22 cellular contexts compared by ENCODE assay signal in the genomic region with DNA sequence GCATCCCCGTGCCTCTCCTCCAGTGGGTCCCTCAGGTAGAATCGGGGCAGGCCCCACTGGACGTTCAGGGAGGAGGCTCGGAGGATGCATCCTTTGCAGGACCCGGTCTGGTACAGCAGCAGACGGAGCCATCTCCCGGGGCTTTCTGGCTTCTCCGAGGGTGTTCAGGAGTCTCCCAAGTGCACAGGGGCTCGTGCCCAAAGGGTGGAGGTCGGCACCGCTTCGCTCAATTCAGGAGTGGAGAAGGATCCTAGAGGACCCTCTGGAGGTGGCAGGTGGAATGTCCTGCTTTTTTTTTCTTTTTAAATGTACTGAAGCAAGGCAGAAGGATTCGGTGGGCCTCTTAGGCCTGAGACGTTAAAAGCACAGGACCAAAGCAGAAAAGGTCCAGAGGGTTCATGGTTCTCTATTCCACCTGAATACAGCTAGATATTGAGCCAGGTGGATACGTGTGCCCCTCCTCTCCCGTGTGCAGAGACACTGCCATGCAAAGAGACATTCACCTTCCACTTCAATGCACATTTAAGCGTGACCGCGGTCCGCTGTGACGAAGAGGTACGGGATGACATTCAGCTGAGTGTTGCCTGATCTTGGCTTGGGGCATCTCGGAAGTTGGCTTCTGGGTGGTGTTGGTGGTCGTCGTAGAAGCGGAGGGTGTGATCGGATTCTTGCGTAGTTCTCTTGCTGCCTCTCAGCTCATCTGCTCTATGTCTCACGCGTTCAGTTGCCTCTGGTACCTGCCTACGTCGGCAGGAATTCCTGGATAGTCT.
DNase-seq lines count a peak whose midpoint lies in the region; ATAC-seq and TF ChIP-seq lines count a peak whose summit lies in the region.
"Had no signal": no experiment of that assay in that cellular context is flagged by ENCODE, and none has a peak within 500 bp of the region (broad histone marks: within the 10 kb centered on the region; RNA-seq: fewer than 3 reads in every experiment).

No MANE protein-coding gene starts in this region.

- H3K27me3 ChIP-seq in sigmoid colon, result no peaks in the 10 kb centered on the region

- no peaks in the 10 kb centered on the region for H3K4me1 Mint-ChIP-seq in activated T-cell treated with anti-CD3 and anti-CD28 coated beads, Interleukin-2, amount 50 U/mL, for 4 hours (ENCODE audit: low read depth)
- H3K4me1 Mint-ChIP-seq in IgD-negative memory B cell, result peaks cover 5 to 16% (median 12%) of the 10 kb centered on the region in 3 donors

- no peak for TF ChIP-seq POLR2A in sigmoid colon (IDR thresholded peaks at IDR 0.05)

- H3K9me3 ChIP-seq in sigmoid colon, result no peaks in the 10 kb centered on the region

- H3K27ac Mint-ChIP-seq in IgD-negative memory B cell, result peak overlapping the region in 2 of 3 donors; percentile 47 to 50
- H3K27ac Mint-ChIP-seq: GM23338 had no signal

- DNase-seq in activated T-cell treated with anti-CD3 and anti-CD28 coated beads, Interleukin-2, amount 50 U/mL, for 4 hours, result peak; percentile 24
- DNase-seq in activated T-cell treated with anti-CD3 and anti-CD28 coated beads for 4 hours, result no peak
- peak; percentile 50 for DNase-seq in omental fat pad (ENCODE audit: low spot score)
- peak; percentile 56 for DNase-seq in sigmoid colon
- DNase-seq in SW480 (ENCODE audit: low spot score), result no peak
- no peak for DNase-seq in NCI-H2227 (lab: John Stamatoyannopoulos, UW; ENCODE audit: unreplicated experiment)
- DNase-seq: Calu3, DMS153, HCEC 1CT, KG1, NCI-H1092, NCI-H146, NCI-H2029, NCI-H345, NCI-H524 treated with DMSO at 0.1 percent for 48 hours, NCI-H82, Right ventricle myocardium superior had no signal

- no peak for TF ChIP-seq EP300 in sigmoid colon (IDR thresholded peaks at IDR 0.05)

- TF ChIP-seq CTCF in omental fat pad (IDR thresholded peaks at IDR 0.05) (no peak), sigmoid colon (IDR thresholded peaks at IDR 0.05) (no peak)

- peaks cover 0 to 13% (median 0%) of the 10 kb centered on the region in 4 donors for H3K4me1 ChIP-seq in sigmoid colon

- H3K36me3 ChIP-seq in sigmoid colon, result peaks cover 0 to 6% (median 0%) of the 10 kb centered on the region in 4 donors

- intact Hi-C loops in sigmoid colon (cut with DNase I), result no loop called here

- no peak overlapping the region for H3K4me3 ChIP-seq in sigmoid colon
- H3K4me3 ChIP-seq: GM23338 had no signal

- no peak overlapping the region for H3K4me3 Mint-ChIP-seq in activated T-cell treated with anti-CD3 and anti-CD28 coated beads, Interleukin-2, amount 50 U/mL, for 4 hours
- peak overlapping the region in 3 of 4 donors; percentile 10 to 77 (median 61) for H3K4me3 Mint-ChIP-seq in IgD-negative memory B cell
- H3K4me3 Mint-ChIP-seq: GM23338 had no signal

- H3K36me3 Mint-ChIP-seq in activated T-cell treated with anti-CD3 and anti-CD28 coated beads, Interleukin-2, amount 50 U/mL, for 4 hours (ENCODE audit: insufficient read depth), result no peaks in the 10 kb centered on the region
- no peaks in the 10 kb centered on the region for H3K36me3 Mint-ChIP-seq in IgD-negative memory B cell
- H3K36me3 Mint-ChIP-seq: CD8-positive, alpha-beta memory T cell had no signal

- no peaks in the 10 kb centered on the region for H3K27me3 Mint-ChIP-seq in activated T-cell treated with anti-CD3 and anti-CD28 coated beads, Interleukin-2, amount 50 U/mL, for 4 hours (ENCODE audit: low read depth)
- no peaks in the 10 kb centered on the region for H3K27me3 Mint-ChIP-seq in IgD-negative memory B cell

- no peak overlapping the region for H3K27ac ChIP-seq in sigmoid colon
- H3K27ac ChIP-seq: C4-2B, HL-60 had no signal

- ATAC-seq in activated T-cell treated with anti-CD3 and anti-CD28 coated beads, Interleukin-2, amount 50 U/mL, for 4 hours, result no peak
- no peak for ATAC-seq in omental fat pad (ENCODE audit: low FRiP score)
- ATAC-seq: GM23338 had no signal

- H3K9me3 Mint-ChIP-seq in activated T-cell treated with anti-CD3 and anti-CD28 coated beads, Interleukin-2, amount 50 U/mL, for 4 hours, result no peaks in the 10 kb centered on the region
- H3K9me3 Mint-ChIP-seq in IgD-negative memory B cell, result peaks cover 0 to 6% (median 0%) of the 10 kb centered on the region in 3 donors
- H3K9me3 Mint-ChIP-seq: GM23338 had no signal

- 96 to 98% methylated on average over 24 to 32 of the region's 32 CpGs for WGBS in sigmoid colon, 2 donors

Comparison
In these comparisons a context has a peak if more than half of its experiments do, and no peak if none do; other contexts are left out.
1. DNase-seq: peak in activated T-cell treated with anti-CD3 and anti-CD28 coated beads, Interleukin-2, amount 50 U/mL, for 4 hours (single experiment), omental fat pad (single experiment) and sigmoid colon (single experiment); none in activated T-cell treated with anti-CD3 and anti-CD28 coated beads for 4 hours (single experiment), SW480 (single experiment) and NCI-H2227 (single experiment).